In the genomic region with DNA sequence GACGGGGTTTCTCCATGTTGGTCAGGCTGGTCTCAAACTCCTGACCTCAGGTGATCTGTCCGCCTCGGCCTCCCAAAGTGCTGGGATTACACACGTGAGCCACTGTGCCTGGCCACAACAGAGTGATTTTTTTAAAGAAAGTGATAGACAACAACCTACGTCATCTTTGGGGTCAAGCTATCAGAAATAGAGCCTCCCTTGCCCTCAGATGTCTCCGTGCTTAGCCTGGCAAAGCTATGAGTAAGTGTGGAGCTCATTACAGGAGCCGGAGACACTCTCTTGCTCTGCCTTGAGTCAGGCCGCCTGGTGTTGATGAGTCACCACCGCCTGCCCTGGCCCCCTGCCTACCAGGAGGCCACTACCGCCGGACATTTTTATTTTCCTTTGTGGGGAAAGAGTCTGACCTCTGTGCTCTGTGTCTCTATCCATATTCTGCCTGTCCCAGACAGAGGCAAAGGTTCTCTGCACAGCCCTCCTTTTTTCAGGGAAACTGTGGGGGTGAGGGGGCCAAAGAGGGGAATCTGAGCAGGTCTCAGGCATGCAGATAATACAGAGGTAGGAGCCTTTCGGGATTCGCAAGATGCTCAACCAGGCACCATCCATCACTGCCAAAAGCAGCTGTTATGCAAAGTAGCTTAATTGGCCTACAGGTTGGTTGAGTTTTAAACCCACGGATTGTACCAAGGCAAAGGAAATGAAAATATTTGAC, we compare ENCODE assay signal across 9 cellular contexts.
A peak's percentile ranks its signal among the peaks of the same experiment; 100 is the strongest.
DNase-seq lines count a peak whose midpoint lies in the region; ATAC-seq, FAIRE-seq and TF ChIP-seq lines count a peak whose summit lies in the region.
"Had no signal": no experiment of that assay in that cellular context is flagged by ENCODE, and none has a peak within 500 bp of the region (broad histone marks: within the 10 kb centered on the region; RNA-seq: fewer than 3 reads in every experiment).

No MANE protein-coding gene starts in this region.

- no peaks in the 10 kb centered on the region for H4K20me1 ChIP-seq in GM23338 (replicated peaks; ENCODE audit: insufficient read depth)

- H3K27me3 ChIP-seq in GM23338 (ENCODE audit: insufficient read depth), result no peaks in the 10 kb centered on the region
- H3K27me3 ChIP-seq in esophagus squamous epithelium, result no peaks in the 10 kb centered on the region
- no peaks in the 10 kb centered on the region for H3K27me3 ChIP-seq in neuron (ENCODE audit: insufficient read depth, low read length)
- H3K27me3 ChIP-seq in CD4-positive, alpha-beta T cell (ENCODE audit: control insufficient read depth, insufficient read depth, low read length), result no peaks in the 10 kb centered on the region
- H3K27me3 ChIP-seq in CD4-positive, alpha-beta memory T cell (ENCODE audit: insufficient read depth, low read length), result no peaks in the 10 kb centered on the region

- peak overlapping the region; percentile 80 for H3K27ac Mint-ChIP-seq in GM23338
- H3K27ac Mint-ChIP-seq in CD4-positive, alpha-beta T cell, result no peak overlapping the region
- H3K27ac Mint-ChIP-seq in CD4-positive, alpha-beta memory T cell, result no peak overlapping the region
- H3K27ac Mint-ChIP-seq: IgD-negative memory B cell had no signal

- H3F3A ChIP-seq in GM23338 (replicated peaks; ENCODE audit: low read depth), result no peaks in the 10 kb centered on the region

- H3K9me2 ChIP-seq in GM23338 (ENCODE audit: insufficient read depth), result peaks cover 4% of the 10 kb centered on the region; the same call in 1 of the 2 replicates

- H2AFZ ChIP-seq in GM23338 (peak overlapping the region; percentile 92), neuron (ENCODE audit: low read depth, low read length) (peak overlapping the region; percentile 32)

- 21 to 55% methylated on average over 8 to 11 of the region's 14 CpGs for WGBS in esophagus squamous epithelium, 2 donors

- no peak for TF ChIP-seq POLR2A in esophagus squamous epithelium (IDR thresholded peaks at IDR 0.05)

- ATAC-seq in GM23338, result peak; percentile 85
- ATAC-seq in CD4-positive, alpha-beta T cell (ENCODE audit: poor library complexity), result no peak

- H3K4me3 Mint-ChIP-seq in GM23338, result no peak overlapping the region
- no peak overlapping the region for H3K4me3 Mint-ChIP-seq in CD4-positive, alpha-beta T cell
- H3K4me3 Mint-ChIP-seq in CD4-positive, alpha-beta memory T cell, result no peak overlapping the region

- no peak overlapping the region for H3K4me2 ChIP-seq in GM23338

- POLR2A ChIA-PET in CD4-positive, alpha-beta T cell (lab: Charles Lee), result no interaction called here
- POLR2A ChIA-PET in CD4-positive, alpha-beta memory T cell (lab: Charles Lee; ENCODE audit: partially characterized antibody), result no interaction called here

- H3K79me2 ChIP-seq in GM23338 (replicated peaks; ENCODE audit: insufficient read depth), result no peaks in the 10 kb centered on the region

- no peaks in the 10 kb centered on the region for H3K36me3 Mint-ChIP-seq in GM23338 (ENCODE audit: low read depth)
- no peaks in the 10 kb centered on the region for H3K36me3 Mint-ChIP-seq in CD4-positive, alpha-beta T cell (ENCODE audit: low read depth)
- no peaks in the 10 kb centered on the region for H3K36me3 Mint-ChIP-seq in CD4-positive, alpha-beta memory T cell
- H3K36me3 Mint-ChIP-seq: IgD-negative memory B cell had no signal

- TF ChIP-seq CTCF in GM23338 (conservative IDR thresholded peaks at IDR 0.05; ENCODE audit: low read depth in 2 of 2) (no peak), esophagus squamous epithelium (IDR thresholded peaks at IDR 0.05) (no peak)
- no peak for TF ChIP-seq CTCF in CD4-positive, alpha-beta T cell (IDR thresholded peaks at IDR 0.05)

- no peaks in the 10 kb centered on the region for H3K36me3 ChIP-seq in GM23338 (ENCODE audit: insufficient read depth)
- H3K36me3 ChIP-seq in esophagus squamous epithelium, result no peaks in the 10 kb centered on the region
- H3K36me3 ChIP-seq in neuron (ENCODE audit: insufficient read depth, low read length), result no peaks in the 10 kb centered on the region
- no peaks in the 10 kb centered on the region for H3K36me3 ChIP-seq in CD4-positive, alpha-beta memory T cell (ENCODE audit: insufficient read depth, low read length)

- FAIRE-seq in RCC 7860 (lab: Jason Lieb, UNC), result peak; percentile 93

- H3K9me3 ChIP-seq in esophagus squamous epithelium (no peaks in the 10 kb centered on the region), neuron (ENCODE audit: low read length) (no peaks in the 10 kb centered on the region)
- H3K9me3 ChIP-seq in CD4-positive, alpha-beta T cell (ENCODE audit: control insufficient read depth, low read length), result no peaks in the 10 kb centered on the region
- H3K9me3 ChIP-seq in CD4-positive, alpha-beta memory T cell (ENCODE audit: control insufficient read depth in 1 of 2, low read length in 2 of 2), result no peaks in the 10 kb centered on the region

- H3K4me1 Mint-ChIP-seq in GM23338, result peaks cover 8% of the 10 kb centered on the region
- no peaks in the 10 kb centered on the region for H3K4me1 Mint-ChIP-seq in CD4-positive, alpha-beta T cell (ENCODE audit: low read depth)
- peaks cover 0 to 5% (median under 1%) of the 10 kb centered on the region in 4 donors for H3K4me1 Mint-ChIP-seq in CD4-positive, alpha-beta memory T cell

- H3K27ac ChIP-seq in GM23338 (ENCODE audit: low read depth) (no peak overlapping the region), esophagus squamous epithelium (peak overlapping the region; percentile 62 to 82 (median 72))
- H3K27ac ChIP-seq in CD4-positive, alpha-beta T cell (ENCODE audit: low read depth, low read length), result no peak overlapping the region
- no peak overlapping the region for H3K27ac ChIP-seq in CD4-positive, alpha-beta memory T cell (ENCODE audit: low read depth, low read length)

- peaks cover 7% of the 10 kb centered on the region for H3K27me3 Mint-ChIP-seq in GM23338 (ENCODE audit: insufficient read depth, low read depth, poor library complexity)
- H3K27me3 Mint-ChIP-seq in CD4-positive, alpha-beta T cell, result peaks cover 11% of the 10 kb centered on the region
- peaks cover 1 to 3% of the 10 kb centered on the region in 2 donors for H3K27me3 Mint-ChIP-seq in CD4-positive, alpha-beta memory T cell

- DNase-seq in GM23338 (ENCODE audit: low spot score), result peak; percentile 34
- DNase-seq in RCC 7860 (ENCODE audit: low spot score), result peak; percentile 98
- DNase-seq in esophagus squamous epithelium (lab: John Stamatoyannopoulos, UW), result no peak
- DNase-seq in central memory CD4-positive, alpha-beta T cell, result no peak
- no peak for DNase-seq in CD4-positive, alpha-beta T cell
- DNase-seq in NCI-H1048 (lab: John Stamatoyannopoulos, UW), result no peak
- DNase-seq in CD4-positive, alpha-beta memory T cell, result no peak

- H3K9me3 Mint-ChIP-seq in GM23338, result no peaks in the 10 kb centered on the region; the same call in 2 of the 3 replicates
- H3K9me3 Mint-ChIP-seq in CD4-positive, alpha-beta T cell, result no peaks in the 10 kb centered on the region
- H3K9me3 Mint-ChIP-seq in CD4-positive, alpha-beta memory T cell, result no peaks in the 10 kb centered on the region
- H3K9me3 Mint-ChIP-seq: IgD-negative memory B cell had no signal

- peaks cover 6% of the 10 kb centered on the region for H3K4me1 ChIP-seq in GM23338 (ENCODE audit: insufficient read depth)
- H3K4me1 ChIP-seq in esophagus squamous epithelium, result peaks cover 14 to 44% (median 21%) of the 10 kb centered on the region in 3 donors
- H3K4me1 ChIP-seq in neuron (ENCODE audit: insufficient read depth, low read length), result peaks cover 10% of the 10 kb centered on the region
- H3K4me1 ChIP-seq in CD4-positive, alpha-beta memory T cell (ENCODE audit: insufficient read depth, low read length), result no peaks in the 10 kb centered on the region

- intact Hi-C loops in esophagus squamous epithelium (cut with DNase I), result no loop called here
- intact Hi-C loops in CD4-positive, alpha-beta T cell (cut with DNase I, micrococcal nuclease), result no loop called here
- intact Hi-C loops in CD4-positive, alpha-beta memory T cell (cut with micrococcal nuclease), result no loop called here

- CTCF ChIA-PET in CD4-positive, alpha-beta T cell (lab: Charles Lee), result interaction anchor here (1.0 kb wide), 1 partner anchor 161 kb away, joined by 3 read pairs; no protein-coding TSS in a partner anchor
- CTCF ChIA-PET in CD4-positive, alpha-beta memory T cell (lab: Charles Lee; ENCODE audit: partially characterized antibody), result no interaction called here

- H3K4me3 ChIP-seq in GM23338 (no peak overlapping the region), esophagus squamous epithelium (no peak overlapping the region), neuron (ENCODE audit: low read length) (no peak overlapping the region)
- H3K4me3 ChIP-seq in CD4-positive, alpha-beta memory T cell (ENCODE audit: low read length in 2 of 2), result no peak overlapping the region

TF ChIP-seq in GM23338, 12 proteins besides CTCF, POLR2A, EP300 and RAD21 (continues in another document):
- no peak for TF ChIP-seq ZNF331 (CRISPR knock-in tag; IDR thresholded peaks at IDR 0.05; ENCODE audit: low read depth)
- TF ChIP-seq EZH2phosphoT487 (IDR thresholded peaks at IDR 0.05; ENCODE audit: unreplicated experiment), result no peak
- TF ChIP-seq, protein P1, sequence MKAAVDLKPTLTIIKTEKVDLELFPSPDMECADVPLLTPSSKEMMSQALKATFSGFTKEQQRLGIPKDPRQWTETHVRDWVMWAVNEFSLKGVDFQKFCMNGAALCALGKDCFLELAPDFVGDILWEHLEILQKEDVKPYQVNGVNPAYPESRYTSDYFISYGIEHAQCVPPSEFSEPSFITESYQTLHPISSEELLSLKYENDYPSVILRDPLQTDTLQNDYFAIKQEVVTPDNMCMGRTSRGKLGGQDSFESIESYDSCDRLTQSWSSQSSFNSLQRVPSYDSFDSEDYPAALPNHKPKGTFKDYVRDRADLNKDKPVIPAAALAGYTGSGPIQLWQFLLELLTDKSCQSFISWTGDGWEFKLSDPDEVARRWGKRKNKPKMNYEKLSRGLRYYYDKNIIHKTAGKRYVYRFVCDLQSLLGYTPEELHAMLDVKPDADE (IDR thresholded peaks at IDR 0.05), result no peak

Comparison
In these comparisons a context has a peak if more than half of its experiments do, and no peak if none do; other contexts are left out.
1. DNase-seq: peak in GM23338 (single experiment) and RCC 7860 (single experiment); none in esophagus squamous epithelium (single experiment), central memory CD4-positive, alpha-beta T cell (single experiment), CD4-positive, alpha-beta T cell (0 of 10), NCI-H1048 (single experiment) and CD4-positive, alpha-beta memory T cell (0 of 5).
2. H3K27ac ChIP-seq: peak in esophagus squamous epithelium (4 of 4); none in GM23338 (single experiment), CD4-positive, alpha-beta T cell (single experiment) and CD4-positive, alpha-beta memory T cell (single experiment).